18 cellular contexts compared by ENCODE assay signal in the genomic region with DNA sequence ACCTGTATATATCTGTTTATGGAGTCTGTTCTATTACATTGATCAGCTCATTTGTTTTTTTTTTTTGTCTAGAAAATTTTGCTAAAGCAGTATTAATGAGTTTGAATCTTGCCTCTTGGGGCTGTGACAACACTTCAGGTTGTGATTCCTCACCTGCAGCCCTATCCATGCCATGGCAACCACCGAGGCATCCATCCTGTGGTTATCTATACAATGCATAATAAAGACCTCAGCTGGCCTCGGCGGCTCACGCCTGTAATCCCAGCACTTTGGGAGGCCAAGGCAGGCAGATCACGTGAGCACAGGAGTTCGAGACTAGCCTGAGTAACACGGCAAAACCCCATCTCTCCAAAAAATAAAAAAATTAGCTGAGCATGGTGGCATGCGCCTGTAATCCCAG. TPM values are rescaled to one million over a fixed set of nuclear protein-coding genes. Genes with fewer than 3 reads are reported as not detected.
DNase-seq lines count a peak whose midpoint lies in the region; ATAC-seq, FAIRE-seq and TF ChIP-seq lines count a peak whose summit lies in the region.
"Had no signal": no experiment of that assay in that cellular context is flagged by ENCODE, and none has a peak within 500 bp of the region (broad histone marks: within the 10 kb centered on the region; RNA-seq: fewer than 3 reads in every experiment).

No MANE protein-coding gene starts in this region.

- H3K9me3 Mint-ChIP-seq in WTC11 = peaks cover 14% of the 10 kb centered on the region
- H3K9me3 Mint-ChIP-seq: CD8-positive, alpha-beta T cell had no signal

- DNase-seq in H7 (peak; percentile 42), WTC11 (ENCODE audit: low spot score) (no peak), H1 (ENCODE audit: low read depth in 1 of 2, low spot score in 2 of 2) (no peak), DMS153 treated with DMSO at 0.1 percent for 48 hours (lab: John Stamatoyannopoulos, UW; ENCODE audit: unreplicated experiment) (no peak)
- DNase-seq: C1 segment of cervical spinal cord; Caco-2; CD4-positive, CD25-positive, alpha-beta regulatory T cell; CD8-positive, alpha-beta T cell; DMS153; DMS79; EL; GDM1; GM23248; HCEC 1CT had no signal

- H4K8ac ChIP-seq in H1 (ENCODE audit: extremely low read depth, insufficient read depth, low read length) = no peak overlapping the region

- FAIRE-seq in H1 (lab: Jason Lieb, UNC) = no peak
- FAIRE-seq: GM12878, H54 had no signal

- no peak overlapping the region for H3K14ac ChIP-seq in H1 (ENCODE audit: insufficient read length)

- no peak overlapping the region for H3K23ac ChIP-seq in H1 (ENCODE audit: insufficient read length)

- no peak overlapping the region for H3K4me3 Mint-ChIP-seq in WTC11
- H3K4me3 Mint-ChIP-seq: CD4-positive, CD25-positive, alpha-beta regulatory T cell; CD8-positive, alpha-beta T cell had no signal

- no peaks in the 10 kb centered on the region; the same call in 1 of the 2 replicates for H3K36me3 Mint-ChIP-seq in WTC11
- H3K36me3 Mint-ChIP-seq: CD4-positive, CD25-positive, alpha-beta regulatory T cell; CD8-positive, alpha-beta T cell had no signal

- H2BK15ac ChIP-seq in H1 (ENCODE audit: low read length) = no peak overlapping the region

- no peak overlapping the region for H3K27ac ChIP-seq in H1 (ENCODE audit: low read depth, low read length)
- H3K27ac ChIP-seq: GM23248 had no signal

- no peak overlapping the region for H4K5ac ChIP-seq in H1 (ENCODE audit: insufficient read length, low read depth, low read length)

- H3K27ac Mint-ChIP-seq in WTC11 = no peak overlapping the region
- H3K27ac Mint-ChIP-seq: CD4-positive, CD25-positive, alpha-beta regulatory T cell; CD8-positive, alpha-beta T cell had no signal

- no peak overlapping the region for H3K4me2 ChIP-seq in H1 (ENCODE audit: insufficient read depth in 1 of 2, low read depth in 2 of 2, low read length in 2 of 2)

- ATAC-seq in WTC11 (peak; percentile 85), HG02610 (IDR thresholded peaks at IDR 0.05; ENCODE audit: unreplicated experiment) (no peak), HG03045 (IDR thresholded peaks at IDR 0.05; ENCODE audit: unreplicated experiment) (no peak)
- ATAC-seq: CD8-positive, alpha-beta T cell; GM12878 had no signal

- H2BK5ac ChIP-seq in H1 (ENCODE audit: low read depth, low read length) = no peak overlapping the region

- H3K4ac ChIP-seq in H1 (replicated peaks; ENCODE audit: insufficient read length, low read depth, low read length) = no peak overlapping the region

- H3K56ac ChIP-seq in H1 (replicated peaks; ENCODE audit: insufficient read length, low read depth, low read length) = no peak overlapping the region

- no peak overlapping the region for H3K9ac ChIP-seq in H1 (replicated peaks in 1 of 4; ENCODE audit: extremely low read depth in 1 of 4, low read depth in 3 of 4, low read length in 3 of 4)
- H3K9ac ChIP-seq: GM23248 had no signal

- no peaks in the 10 kb centered on the region for H3K4me1 ChIP-seq in H1 (replicated peaks in 1 of 4; ENCODE audit: control insufficient read depth in 3 of 4, insufficient read depth in 4 of 4, low read length in 3 of 4)
- H3K4me1 ChIP-seq: Caco-2 had no signal

- H4K20me1 ChIP-seq in H1 (replicated peaks in 1 of 2; ENCODE audit: control insufficient read depth in 1 of 2, insufficient read depth in 2 of 2, low read length in 2 of 2) = no peaks in the 10 kb centered on the region

- no peak overlapping the region for H2BK120ac ChIP-seq in H1 (replicated peaks; ENCODE audit: low read depth, low read length)

- no peak for TF ChIP-seq POLR2A in H1 (IDR thresholded peaks at IDR 0.05; ENCODE audit: control extremely low read depth in 1 of 2, low read depth in 2 of 2, low read length in 2 of 2)

- CTCF ChIA-PET in WTC11 (lab: Charles Lee) (no interaction called here), H1 (lab: Charles Lee; ENCODE audit: partially characterized antibody) (interaction anchor here (0.6 kb wide), 1 partner anchor 19 kb away, joined by 3 read pairs; no protein-coding TSS in a partner anchor)

- peaks cover 8% of the 10 kb centered on the region for H3K4me1 Mint-ChIP-seq in WTC11

- H3K18ac ChIP-seq in H1 (ENCODE audit: extremely low read depth, low read length) = no peak overlapping the region

- H3K9me3 ChIP-seq in H1 (ENCODE audit: insufficient read depth in 2 of 2, low read depth in 1 of 2, low read length in 1 of 2) = peaks cover 6 to 8% of the 10 kb centered on the region in 2 experiments; a peak in 1 of 4 replicates
- H3K9me3 ChIP-seq: Caco-2 had no signal

- no peak overlapping the region for H3K4me3 ChIP-seq in H7 (ENCODE audit: insufficient read depth, low read depth, low read length)
- no peak overlapping the region for H3K4me3 ChIP-seq in H1 (ENCODE audit: extremely low read depth in 1 of 4, insufficient read depth in 2 of 4, low read depth in 3 of 4, low read length in 4 of 4)
- H3K4me3 ChIP-seq: GM12878, GM23248 had no signal

- WGBS in H1 (ENCODE audit: extremely low coverage in 1 of 2, insufficient coverage in 1 of 2, insufficient read length in 1 of 2, insufficient replicate concordance in 2 of 2, low coverage in 1 of 2, low lambda C conversion rate in 2 of 2, missing lambda C conversion rate in 1 of 2), 2 experiments = 88% methylated on average over 8 of the region's 8 CpGs; no CpG with 5 or more reads in 1 of the 2 experiments

- no peak for TF ChIP-seq EP300 in H1 (IDR thresholded peaks at IDR 0.05; ENCODE audit: borderline replicate concordance in 1 of 2, low read depth in 2 of 2, low read length in 2 of 2)

- H3K27me3 ChIP-seq in H7 (ENCODE audit: control insufficient read depth, insufficient read depth, low read length) (no peaks in the 10 kb centered on the region), H1 (replicated peaks in 1 of 4; ENCODE audit: control insufficient read depth in 3 of 4, extremely low read depth in 1 of 4, insufficient read depth in 3 of 4, low read length in 3 of 4) (no peaks in the 10 kb centered on the region)

- H4K91ac ChIP-seq in H1 (replicated peaks; ENCODE audit: insufficient read length, low read length) = no peak overlapping the region

- no peaks in the 10 kb centered on the region for H3K79me2 ChIP-seq in H1 (ENCODE audit: control insufficient read depth in 1 of 2, insufficient read depth in 2 of 2, low read length in 2 of 2)

- H2AFZ ChIP-seq in H1 (ENCODE audit: low read length) = no peak overlapping the region
- H2AFZ ChIP-seq: GM23248 had no signal

- no peak for TF ChIP-seq CTCF in WTC11 (IDR thresholded peaks at IDR 0.05)
- no peak for TF ChIP-seq CTCF in H1 (IDR thresholded peaks at IDR 0.05; ENCODE audit: control extremely low read depth in 1 of 3, insufficient read depth in 1 of 3, low read depth in 1 of 3, low read length in 3 of 3)

- no peaks in the 10 kb centered on the region for H3K79me1 ChIP-seq in H1 (ENCODE audit: low read depth, low read length)

- H3K36me3 ChIP-seq in H7 (replicated peaks; ENCODE audit: control insufficient read depth, insufficient read depth, low read length) = no peaks in the 10 kb centered on the region
- no peaks in the 10 kb centered on the region for H3K36me3 ChIP-seq in H1 (ENCODE audit: control insufficient read depth in 2 of 4, insufficient read depth in 4 of 4, low read length in 3 of 4)

- H3K23me2 ChIP-seq in H1 (ENCODE audit: low read depth, low read length) = no peaks in the 10 kb centered on the region; the same call in 1 of the 2 replicates

- H2BK20ac ChIP-seq in H1 (ENCODE audit: low read length) = no peak overlapping the region

- POLR2A ChIA-PET in WTC11 (lab: Charles Lee) (no interaction called here), H1 (lab: Charles Lee; ENCODE audit: partially characterized antibody) (no interaction called here)

- H2AK5ac ChIP-seq in H1 (ENCODE audit: low read depth, low read length) = no peak overlapping the region

- TF ChIP-seq RAD21 in H1 (IDR thresholded peaks at IDR 0.05 in 1 of 2, conservative IDR thresholded peaks at IDR 0.05 in 1 of 2; ENCODE audit: low read depth in 2 of 2, low read length in 2 of 2) = no peak

- no peaks in the 10 kb centered on the region; the same call in 1 of the 2 replicates for H3K27me3 Mint-ChIP-seq in WTC11 (ENCODE audit: low read depth)
- H3K27me3 Mint-ChIP-seq: CD4-positive, CD25-positive, alpha-beta regulatory T cell had no signal

- no peak overlapping the region for H2BK12ac ChIP-seq in H1 (ENCODE audit: low read depth, low read length)

RNA-seq across cellular contexts. Expression of a gene that starts 28.1 kb away (rescaled TPM):
- total RNA-seq in H7 (2014; rRNA removed; shearing (Covaris generic)) = not detected in 2 replicates
- total RNA-seq in WTC11 (2021) = not detected in 3 replicates
- not detected in 2 replicates for total RNA-seq in H1 (2021; fragmentation: NEBNext Ultra II Directional; extraction: Animal tissue kit (Norgen Biotek cat#: 25700))
- not detected in 2 replicates for polyA plus RNA-seq in H1 (2011; rRNA removed)
- polyA plus RNA-seq in H1 (2011; cell fraction: cytosol; rRNA removed) = not detected
- not detected for polyA plus RNA-seq in H1 (2011; cell fraction: nucleus; rRNA removed)
- polyA plus RNA-seq in H1 (2012, experiment 1 of 2) = not detected in 4 replicates
- not detected for polyA plus RNA-seq in H1 (2012, experiment 2 of 2)
- not detected for polyA plus RNA-seq in H1 (2013, experiment 1 of 2)
- not detected for polyA plus RNA-seq in H1 (2013, experiment 2 of 2)
- polyA minus RNA-seq in H1 (2011; rRNA and poly(A)+ RNA removed) = not detected in 2 replicates
- not detected for polyA minus RNA-seq in H1 (2011; cell fraction: cytosol; rRNA and poly(A)+ RNA removed)
- polyA minus RNA-seq in H1 (2011; cell fraction: nucleus; rRNA and poly(A)+ RNA removed) = not detected
- total RNA-seq: Caco-2; CD8-positive, alpha-beta T cell had no signal

RNA-seq across cellular contexts. Expression of a gene that starts 31.9 kb away (rescaled TPM):
- total RNA-seq in H7 (2014; rRNA removed; shearing (Covaris generic)) = 0.26 TPM in 1 of 2 replicates, not detected in the other
- total RNA-seq in WTC11 (2021) = 0.05 to 0.42 TPM (median 0.21 TPM) in 3 replicates
- 0.15 TPM in 1 of 2 replicates, not detected in the other for total RNA-seq in H1 (2021; fragmentation: NEBNext Ultra II Directional; extraction: Animal tissue kit (Norgen Biotek cat#: 25700))
- 0.08 TPM in 1 of 2 replicates, not detected in the other for polyA plus RNA-seq in H1 (2011; rRNA removed)
- 0.14 TPM for polyA plus RNA-seq in H1 (2011; cell fraction: cytosol; rRNA removed)
- polyA plus RNA-seq in H1 (2011; cell fraction: nucleus; rRNA removed) = not detected
- 0.05 to 0.09 TPM in 2 of 4 replicates, not detected in the others for polyA plus RNA-seq in H1 (2012, experiment 1 of 2)
- polyA plus RNA-seq in H1 (2012, experiment 2 of 2) = not detected
- polyA plus RNA-seq in H1 (2013, experiment 1 of 2) = 0.20 TPM
- polyA plus RNA-seq in H1 (2013, experiment 2 of 2) = 0.26 TPM
- polyA minus RNA-seq in H1 (2011; rRNA and poly(A)+ RNA removed) = 0.12 and 1.1 TPM in 2 replicates
- polyA minus RNA-seq in H1 (2011; cell fraction: cytosol; rRNA and poly(A)+ RNA removed) = not detected
- polyA minus RNA-seq in H1 (2011; cell fraction: nucleus; rRNA and poly(A)+ RNA removed) = not detected
- total RNA-seq: Caco-2 had no signal

RNA-seq across cellular contexts. Expression of a gene that starts 44.5 kb away (rescaled TPM):
- total RNA-seq in H7 (2014; rRNA removed; shearing (Covaris generic)) = 28.2 and 32.3 TPM in 2 replicates
- total RNA-seq in WTC11 (2021) = 19.2 to 26.3 TPM (median 25.0 TPM) in 3 replicates
- total RNA-seq in H1 (2021; fragmentation: NEBNext Ultra II Directional; extraction: Animal tissue kit (Norgen Biotek cat#: 25700)) = 11.3 and 15.7 TPM in 2 replicates
- 2.5 and 5.4 TPM in 2 replicates for polyA plus RNA-seq in H1 (2011; rRNA removed)
- 7.0 TPM for polyA plus RNA-seq in H1 (2011; cell fraction: cytosol; rRNA removed)
- polyA plus RNA-seq in H1 (2011; cell fraction: nucleus; rRNA removed) = 0.88 TPM
- 7.5 to 14.5 TPM (median 12.4 TPM) in 4 replicates for polyA plus RNA-seq in H1 (2012, experiment 1 of 2)
- 8.4 TPM for polyA plus RNA-seq in H1 (2012, experiment 2 of 2)
- polyA plus RNA-seq in H1 (2013, experiment 1 of 2) = 14.1 TPM
- 14.4 TPM for polyA plus RNA-seq in H1 (2013, experiment 2 of 2)
- polyA minus RNA-seq in H1 (2011; rRNA and poly(A)+ RNA removed) = 1.2 and 1.3 TPM in 2 replicates
- polyA minus RNA-seq in H1 (2011; cell fraction: cytosol; rRNA and poly(A)+ RNA removed) = 7.4 TPM
- 5.1 TPM for polyA minus RNA-seq in H1 (2011; cell fraction: nucleus; rRNA and poly(A)+ RNA removed)
